9 cellular contexts compared by ENCODE assay signal in genomic region chr4:182809417-182810102, GRCh38.
DNase-seq lines count a peak whose midpoint lies in the region; ATAC-seq and TF ChIP-seq lines count a peak whose summit lies in the region.
"Had no signal": no experiment of that assay in that cellular context is flagged by ENCODE, and none has a peak within 500 bp of the region (broad histone marks: within the 10 kb centered on the region; RNA-seq: fewer than 3 reads in every experiment).

No MANE protein-coding gene starts in this region.

- no peak for TF ChIP-seq CTCF in activated CD8-positive, alpha-beta T cell treated with anti-CD3 and anti-CD28 coated beads for 36 hours (IDR thresholded peaks at IDR 0.05)
- TF ChIP-seq CTCF in testis (IDR thresholded peaks at IDR 0.05), result no peak

- H3K9ac ChIP-seq in BLaER1, result peak overlapping the region; percentile 35; the same call in 1 of the 2 replicates

- no peak overlapping the region for H3K4me3 Mint-ChIP-seq in activated CD8-positive, alpha-beta T cell treated with anti-CD3 and anti-CD28 coated beads for 36 hours

- 56 to 96% methylated on average over 2 to 5 of the region's 5 CpGs for WGBS in testis, 2 donors

- peak overlapping the region; percentile 48; the same call in 1 of the 2 replicates for H3K4me3 ChIP-seq in BLaER1
- no peak overlapping the region for H3K4me3 ChIP-seq in testis
- H3K4me3 ChIP-seq: cardiac muscle cell had no signal

- H3K36me3 ChIP-seq in BLaER1, result peaks cover 7% of the 10 kb centered on the region; the same call in 1 of the 2 replicates
- no peaks in the 10 kb centered on the region for H3K36me3 ChIP-seq in testis (ENCODE audit: low read depth, missing control alignments)
- H3K36me3 ChIP-seq: cardiac muscle cell had no signal

- H4K20me1 ChIP-seq in BLaER1, result no peaks in the 10 kb centered on the region

- no peak for TF ChIP-seq POLR2A in testis (IDR thresholded peaks at IDR 0.05)

- H3K36me3 Mint-ChIP-seq in activated CD8-positive, alpha-beta T cell treated with anti-CD3 and anti-CD28 coated beads for 36 hours (ENCODE audit: low read depth), result no peaks in the 10 kb centered on the region

- peaks cover 14% of the 10 kb centered on the region for H3K27me3 Mint-ChIP-seq in activated CD8-positive, alpha-beta T cell treated with anti-CD3 and anti-CD28 coated beads for 36 hours

- CTCF ChIA-PET in activated CD8-positive, alpha-beta T cell treated with anti-CD3 and anti-CD28 coated beads for 36 hours (lab: Charles Lee), result no interaction called here

- H3K4me1 ChIP-seq in BLaER1, result peaks cover 51% of the 10 kb centered on the region
- H3K4me1 ChIP-seq in testis, result no peaks in the 10 kb centered on the region

- H3K27ac Mint-ChIP-seq in activated CD8-positive, alpha-beta T cell treated with anti-CD3 and anti-CD28 coated beads for 36 hours, result peak overlapping the region; percentile 66

- H3K9me3 ChIP-seq in BLaER1 (peaks cover 38% of the 10 kb centered on the region), testis (no peaks in the 10 kb centered on the region)

- H3K27ac ChIP-seq in BLaER1, result peak overlapping the region; percentile 73
- no peak overlapping the region for H3K27ac ChIP-seq in testis
- H3K27ac ChIP-seq: cardiac muscle cell had no signal

- POLR2A ChIA-PET in activated CD8-positive, alpha-beta T cell treated with anti-CD3 and anti-CD28 coated beads for 36 hours (lab: Charles Lee), result no interaction called here

- no peaks in the 10 kb centered on the region for H3K27me3 ChIP-seq in BLaER1
- H3K27me3 ChIP-seq in testis, result no peaks in the 10 kb centered on the region

- DNase-seq in activated CD8-positive, alpha-beta T cell treated with anti-CD3 and anti-CD28 coated beads for 36 hours, result peak; percentile 24
- DNase-seq in stimulated activated naive CD8-positive, alpha-beta T cell treated with anti-CD3 and anti-CD28 coated beads, Interleukin-15, Interleukin-2, amounts not matched to agents 100 U/mL and 50 U/mL, for 24 hours, result peak; percentile 22
- DNase-seq in SIG-M5 (lab: John Stamatoyannopoulos, UW) (no peak), testis (no peak), NCI-H1092 treated with DMSO at 0.1 percent for 48 hours (lab: John Stamatoyannopoulos, UW) (no peak)

- peak overlapping the region; percentile 92 for H3K4me2 ChIP-seq in BLaER1

- H3K9me3 Mint-ChIP-seq in activated CD8-positive, alpha-beta T cell treated with anti-CD3 and anti-CD28 coated beads for 36 hours, result peaks cover 13% of the 10 kb centered on the region

- intact Hi-C loops in activated CD8-positive, alpha-beta T cell treated with anti-CD3 and anti-CD28 coated beads for 36 hours (cut with micrococcal nuclease), result loop anchor here (10.0 kb wide), 1 partner anchor 335 kb away; no protein-coding TSS in a partner anchor
- intact Hi-C loops in testis (cut with DNase I; ENCODE audit: low total_unique reads), result loop anchor here (10.0 kb wide), 1 partner anchor 325 kb away; no protein-coding TSS in a partner anchor

- H3K4me1 Mint-ChIP-seq in activated CD8-positive, alpha-beta T cell treated with anti-CD3 and anti-CD28 coated beads for 36 hours (ENCODE audit: low read depth), result peaks cover 18% of the 10 kb centered on the region

- ATAC-seq in GM19025 (IDR thresholded peaks at IDR 0.05; ENCODE audit: low read depth, unreplicated experiment), result peak; percentile 9
- ATAC-seq in HG03097 (IDR thresholded peaks at IDR 0.05; ENCODE audit: low FRiP score, unreplicated experiment), result peak; percentile 27
- ATAC-seq in activated CD8-positive, alpha-beta T cell treated with anti-CD3 and anti-CD28 coated beads for 36 hours, result no peak
- no peak for ATAC-seq in stimulated activated naive CD8-positive, alpha-beta T cell treated with anti-CD3 and anti-CD28 coated beads, Interleukin-15, Interleukin-2, amounts not matched to agents 100 U/mL and 50 U/mL, for 24 hours

Comparison
In these comparisons a context has a peak if more than half of its experiments do, and no peak if none do; other contexts are left out.
1. ATAC-seq: peak in GM19025 (single experiment) and HG03097 (single experiment); none in activated CD8-positive, alpha-beta T cell treated with anti-CD3 and anti-CD28 coated beads for 36 hours (single experiment) and stimulated activated naive CD8-positive, alpha-beta T cell treated with anti-CD3 and anti-CD28 coated beads, Interleukin-15, Interleukin-2, amounts not matched to agents 100 U/mL and 50 U/mL, for 24 hours (single experiment).
2. DNase-seq: peak in activated CD8-positive, alpha-beta T cell treated with anti-CD3 and anti-CD28 coated beads for 36 hours (single experiment) and stimulated activated naive CD8-positive, alpha-beta T cell treated with anti-CD3 and anti-CD28 coated beads, Interleukin-15, Interleukin-2, amounts not matched to agents 100 U/mL and 50 U/mL, for 24 hours (single experiment); none in SIG-M5 (single experiment), testis (single experiment) and NCI-H1092 treated with DMSO at 0.1 percent for 48 hours (single experiment).